In genomic region chr1:184685116-184685515, GRCh38 we compare ENCODE assay signal across 13 cellular contexts.
DNase-seq lines count a peak whose midpoint lies in the region; ATAC-seq and TF ChIP-seq lines count a peak whose summit lies in the region.
"Had no signal": no experiment of that assay in that cellular context is flagged by ENCODE, and none has a peak within 500 bp of the region (broad histone marks: within the 10 kb centered on the region; RNA-seq: fewer than 3 reads in every experiment).

No MANE protein-coding gene starts in this region.

- H3K9me3 ChIP-seq in Karpas-422 (ENCODE audit: low read length) (no peaks in the 10 kb centered on the region), endodermal cell (ENCODE audit: control insufficient read depth, low read length) (peaks cover 24% of the 10 kb centered on the region)

- no peaks in the 10 kb centered on the region for H3K36me3 ChIP-seq in Karpas-422 (ENCODE audit: insufficient read depth, low read length)
- H3K36me3 ChIP-seq in endodermal cell (ENCODE audit: control insufficient read depth, insufficient read depth, low read length), result no peaks in the 10 kb centered on the region

- H3K79me2 ChIP-seq in Karpas-422 (ENCODE audit: low read length), result no peaks in the 10 kb centered on the region

- WGBS in endodermal cell (ENCODE audit: insufficient coverage in 1 of 2, insufficient read length in 1 of 2), 2 experiments, result 86 to 87% methylated on average over 6 to 7 of the region's 7 CpGs

- no peak overlapping the region for H3K4me3 Mint-ChIP-seq in endodermal cell
- H3K4me3 Mint-ChIP-seq: activated CD8-positive, alpha-beta memory T cell treated with anti-CD3 and anti-CD28 coated beads, Interleukin-2, amount 10 ng/mL, durations not matched to agents 7 days and 5 days; activated naive CD8-positive, alpha-beta T cell treated with anti-CD3 and anti-CD28 coated beads, Interleukin-2, amount 10 ng/mL, durations not matched to agents 7 days and 5 days; neural crest cell had no signal

- H4K20me1 ChIP-seq in Karpas-422 (ENCODE audit: insufficient read depth, low read depth, low read length), result no peaks in the 10 kb centered on the region

- no peak overlapping the region for H3K9ac ChIP-seq in Karpas-422 (ENCODE audit: low read length)
- no peak overlapping the region for H3K9ac ChIP-seq in endodermal cell (ENCODE audit: extremely low read depth, low read length, poor library complexity, severe bottlenecking)

- H3K4me3 ChIP-seq in Karpas-422 (ENCODE audit: low read length), result peak overlapping the region; percentile 15; the same call in 1 of the 2 replicates
- H3K4me3 ChIP-seq in endodermal cell (ENCODE audit: low read length), result no peak overlapping the region
- H3K4me3 ChIP-seq: left ventricle myocardium inferior had no signal

- no peak overlapping the region for H3K27ac Mint-ChIP-seq in endodermal cell
- H3K27ac Mint-ChIP-seq: activated CD8-positive, alpha-beta memory T cell treated with anti-CD3 and anti-CD28 coated beads, Interleukin-2, amount 10 ng/mL, durations not matched to agents 7 days and 5 days; activated naive CD8-positive, alpha-beta T cell treated with anti-CD3 and anti-CD28 coated beads, Interleukin-2, amount 10 ng/mL, durations not matched to agents 7 days and 5 days had no signal

- DNase-seq in Karpas-422 (peak; percentile 57), left colon (peak in 1 of 2 donors; percentile 12), endodermal cell (no peak), D341Med (ENCODE audit: low spot score) (no peak)
- DNase-seq in activated T-cell treated with anti-CD3 and anti-CD28 coated beads, Interleukin-2, amount 50 U/mL, for 48 hours, result no peak
- DNase-seq: activated CD8-positive, alpha-beta memory T cell treated with anti-CD3 and anti-CD28 coated beads, Interleukin-2, amount 10 ng/mL, durations not matched to agents 7 days and 5 days; activated naive CD8-positive, alpha-beta T cell treated with anti-CD3 and anti-CD28 coated beads, Interleukin-2, amount 10 ng/mL, durations not matched to agents 7 days and 5 days; NCI-H524 treated with DMSO at 0.1 percent for 48 hours had no signal

- H3K9me3 Mint-ChIP-seq in endodermal cell, result peaks cover 19% of the 10 kb centered on the region

- H3K27ac ChIP-seq in Karpas-422 (ENCODE audit: low read length) (no peak overlapping the region), endodermal cell (ENCODE audit: low read depth, low read length) (no peak overlapping the region)
- H3K27ac ChIP-seq: left ventricle myocardium inferior had no signal

- H3K27me3 ChIP-seq in Karpas-422 (ENCODE audit: low read length) (no peaks in the 10 kb centered on the region), endodermal cell (ENCODE audit: control insufficient read depth, insufficient read depth, low read length, poor library complexity, severe bottlenecking) (no peaks in the 10 kb centered on the region)

- H3K27me3 Mint-ChIP-seq in endodermal cell (ENCODE audit: insufficient read depth), result peaks cover 3% of the 10 kb centered on the region
- H3K27me3 Mint-ChIP-seq: activated CD8-positive, alpha-beta memory T cell treated with anti-CD3 and anti-CD28 coated beads, Interleukin-2, amount 10 ng/mL, durations not matched to agents 7 days and 5 days; activated naive CD8-positive, alpha-beta T cell treated with anti-CD3 and anti-CD28 coated beads, Interleukin-2, amount 10 ng/mL, durations not matched to agents 7 days and 5 days had no signal

- intact Hi-C loops in left colon (cut with DNase I, micrococcal nuclease), result loop anchor here in 1 of 2 donors (10.0 kb wide), 1 partner anchor 450 kb away; no protein-coding TSS in a partner anchor

- ATAC-seq in GM18873 (IDR thresholded peaks at IDR 0.05; ENCODE audit: low FRiP score, unreplicated experiment) (peak; percentile 82), HG02798 (IDR thresholded peaks at IDR 0.05; ENCODE audit: poor library complexity, unreplicated experiment) (peak; percentile 82), left colon (peak; percentile 6), GM18909 (IDR thresholded peaks at IDR 0.05; ENCODE audit: poor library complexity, unreplicated experiment) (no peak)
- ATAC-seq: activated CD8-positive, alpha-beta memory T cell treated with anti-CD3 and anti-CD28 coated beads, Interleukin-2, amount 10 ng/mL, durations not matched to agents 7 days and 5 days had no signal

- no peak overlapping the region for H2AFZ ChIP-seq in Karpas-422 (ENCODE audit: low read length)

- no peaks in the 10 kb centered on the region for H3K9me2 ChIP-seq in Karpas-422 (replicated peaks; ENCODE audit: insufficient read depth, low read length)

- H3K36me3 Mint-ChIP-seq in endodermal cell (ENCODE audit: low read depth), result peaks cover 6% of the 10 kb centered on the region
- H3K36me3 Mint-ChIP-seq: activated CD8-positive, alpha-beta memory T cell treated with anti-CD3 and anti-CD28 coated beads, Interleukin-2, amount 10 ng/mL, durations not matched to agents 7 days and 5 days; activated naive CD8-positive, alpha-beta T cell treated with anti-CD3 and anti-CD28 coated beads, Interleukin-2, amount 10 ng/mL, durations not matched to agents 7 days and 5 days had no signal

- H3K4me1 Mint-ChIP-seq in endodermal cell, result no peaks in the 10 kb centered on the region
- H3K4me1 Mint-ChIP-seq: activated CD8-positive, alpha-beta memory T cell treated with anti-CD3 and anti-CD28 coated beads, Interleukin-2, amount 10 ng/mL, durations not matched to agents 7 days and 5 days; activated naive CD8-positive, alpha-beta T cell treated with anti-CD3 and anti-CD28 coated beads, Interleukin-2, amount 10 ng/mL, durations not matched to agents 7 days and 5 days; neural crest cell had no signal

- no peak for TF ChIP-seq CTCF in endodermal cell (conservative IDR thresholded peaks at IDR 0.05)

- H3K4me1 ChIP-seq in Karpas-422 (ENCODE audit: low read length) (peaks cover 10% of the 10 kb centered on the region), endodermal cell (ENCODE audit: control insufficient read depth, insufficient read depth, low read length) (no peaks in the 10 kb centered on the region)
- H3K4me1 ChIP-seq: left ventricle myocardium inferior had no signal

- H3K4me2 ChIP-seq in Karpas-422 (ENCODE audit: low read depth, low read length, poor library complexity, severe bottlenecking), result peak overlapping the region; percentile 40
